Comparison of ENCODE assay signal across 8 cellular contexts in genomic region chr1:150876111-150876434, GRCh38. TPM values are rescaled to one million over a fixed set of nuclear protein-coding genes. Genes with fewer than 3 reads are reported as not detected.
DNase-seq lines count a peak whose midpoint lies in the region; TF ChIP-seq lines count a peak whose summit lies in the region.

No MANE protein-coding gene starts in this region.

- DNase-seq in NCI-H2171 (lab: John Stamatoyannopoulos, UW): peak; percentile 90
- no peak for DNase-seq in NCI-H2171 treated with DMSO at 0.1 percent for 48 hours (lab: John Stamatoyannopoulos, UW)
- DNase-seq in NCI-H1105 treated with DMSO at 0.1 percent for 48 hours (lab: John Stamatoyannopoulos, UW): peak; percentile 83
- DNase-seq in fibroblast of villous mesenchyme (ENCODE audit: low read depth): peak; percentile 75
- DNase-seq in activated gamma-delta T cell (lab: John Stamatoyannopoulos, UW): no peak

- CTCF ChIA-PET in HEK293 (lab: Yijun Ruan, JAX): no interaction called here

- H3K9me3 ChIP-seq in HEK293 (ENCODE audit: control insufficient read depth, insufficient read depth, low read depth, low read length) (no peaks in the 10 kb centered on the region), neutrophil (no peaks in the 10 kb centered on the region)

- POLR2A ChIA-PET in HEK293 (lab: Yijun Ruan, JAX): interaction anchor here (0.6 to 1.2 kb wide), 3 partner anchors 98 to 361 kb away, joined by 3 to 4 read pairs (median 3); partner anchors contain the start of gene FALEC

- peak overlapping the region; percentile 79 for H3K27ac ChIP-seq in HEK293 (ENCODE audit: extremely low read depth, low read depth, low read length)
- peak overlapping the region; percentile 89 for H3K27ac ChIP-seq in VCaP
- H3K27ac ChIP-seq in neutrophil: peak overlapping the region; percentile 92

- H3K27me3 ChIP-seq in neutrophil: no peaks in the 10 kb centered on the region

- H3K36me3 ChIP-seq in HEK293 (ENCODE audit: control insufficient read depth in 2 of 2, insufficient read depth in 1 of 2, low read length in 2 of 2) (peaks cover 0 to 6% of the 10 kb centered on the region in 2 experiments; a peak in 2 of 3 replicates), neutrophil (peaks cover 8% of the 10 kb centered on the region)

- H3K4me3 ChIP-seq in HEK293 (ENCODE audit: low read depth, low read length): peak overlapping the region; percentile 79
- peak overlapping the region; percentile 84 for H3K4me3 ChIP-seq in fibroblast of villous mesenchyme (ENCODE audit: low read depth, low read length)
- peak overlapping the region; percentile 86 to 96 for H3K4me3 ChIP-seq in neutrophil (ENCODE audit: low read depth in 1 of 2, low read length in 1 of 2)

- no peak for TF ChIP-seq CTCF in HEK293 (tag by site-specific recombination; IDR thresholded peaks at IDR 0.05)
- TF ChIP-seq CTCF in VCaP (conservative IDR thresholded peaks at IDR 0.05): no peak
- TF ChIP-seq CTCF in fibroblast of villous mesenchyme (IDR thresholded peaks at IDR 0.05; ENCODE audit: insufficient read depth, low read depth, low read length): no peak
- no peak for TF ChIP-seq CTCF in neutrophil (IDR thresholded peaks at IDR 0.05)

- peaks cover 4% of the 10 kb centered on the region; the same call in 1 of the 2 replicates for H3K4me1 ChIP-seq in HEK293 (ENCODE audit: control insufficient read depth, insufficient read depth, low read length)
- peaks cover 32% of the 10 kb centered on the region in 2 experiments for H3K4me1 ChIP-seq in neutrophil (ENCODE audit: control insufficient read depth in 1 of 2, insufficient read depth in 1 of 2, low read depth in 1 of 2, low read length in 1 of 2)

TF ChIP-seq in HEK293, 187 proteins besides CTCF, POLR2A, EP300 and RAD21 (continues in another document):
- TF ChIP-seq ZNF341 (tag by site-specific recombination; IDR thresholded peaks at IDR 0.05; ENCODE audit: low read depth) (peak; percentile 84), HIC1 (tag by site-specific recombination; IDR thresholded peaks at IDR 0.05) (no peak; the same call in 1 of the 2 replicates), ZNF26 (tag by site-specific recombination; IDR thresholded peaks at IDR 0.05) (no peak), ZNF624 (tag by site-specific recombination; IDR thresholded peaks at IDR 0.05) (no peak), BCL11B (tag by site-specific recombination; IDR thresholded peaks at IDR 0.05; ENCODE audit: low read depth) (no peak), RBAK (tag by site-specific recombination; IDR thresholded peaks at IDR 0.05) (no peak), TRIM28 (IDR thresholded peaks at IDR 0.05; ENCODE audit: borderline replicate concordance, low read length) (no peak), ZNF76 (tag by site-specific recombination; IDR thresholded peaks at IDR 0.05; ENCODE audit: borderline replicate concordance, low read depth) (peak; percentile 76; the same call in 1 of the 2 replicates), ZNF777 (tag by site-specific recombination; IDR thresholded peaks at IDR 0.05; ENCODE audit: borderline replicate concordance) (no peak), SALL2 (tag by site-specific recombination; IDR thresholded peaks at IDR 0.05; ENCODE audit: borderline replicate concordance) (no peak), ZNF155 (tag by site-specific recombination; IDR thresholded peaks at IDR 0.05) (no peak), KLF8 (tag by site-specific recombination; IDR thresholded peaks at IDR 0.05) (0 out of 2 replicates have a peak, but pooled peaks have one; percentile 21), KLF16 (tag by site-specific recombination; IDR thresholded peaks at IDR 0.05) (peak; percentile 48; the same call in 1 of the 2 replicates), ZSCAN30 (tag by site-specific recombination; IDR thresholded peaks at IDR 0.05) (peak; percentile 32; the same call in 1 of the 2 replicates), KLF17 (tag by site-specific recombination; IDR thresholded peaks at IDR 0.05) (no peak), ZNF792 (tag by site-specific recombination; IDR thresholded peaks at IDR 0.05) (no peak), HOXC10 (CRISPR knock-in tag; IDR thresholded peaks at IDR 0.05) (no peak), ZNF677 (tag by site-specific recombination; IDR thresholded peaks at IDR 0.05) (no peak), YY2 (tag by site-specific recombination; IDR thresholded peaks at IDR 0.05) (no peak), ZNF23 (tag by site-specific recombination; IDR thresholded peaks at IDR 0.05; ENCODE audit: borderline replicate concordance) (no peak)
- TF ChIP-seq, protein P1, sequence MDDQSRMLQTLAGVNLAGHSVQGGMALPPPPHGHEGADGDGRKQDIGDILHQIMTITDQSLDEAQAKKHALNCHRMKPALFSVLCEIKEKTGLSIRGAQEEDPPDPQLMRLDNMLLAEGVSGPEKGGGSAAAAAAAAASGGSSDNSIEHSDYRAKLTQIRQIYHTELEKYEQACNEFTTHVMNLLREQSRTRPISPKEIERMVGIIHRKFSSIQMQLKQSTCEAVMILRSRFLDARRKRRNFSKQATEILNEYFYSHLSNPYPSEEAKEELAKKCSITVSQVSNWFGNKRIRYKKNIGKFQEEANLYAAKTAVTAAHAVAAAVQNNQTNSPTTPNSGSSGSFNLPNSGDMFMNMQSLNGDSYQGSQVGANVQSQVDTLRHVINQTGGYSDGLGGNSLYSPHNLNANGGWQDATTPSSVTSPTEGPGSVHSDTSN (CRISPR knock-in tag; IDR thresholded peaks at IDR 0.05): no peak
- TF ChIP-seq, protein P2, sequence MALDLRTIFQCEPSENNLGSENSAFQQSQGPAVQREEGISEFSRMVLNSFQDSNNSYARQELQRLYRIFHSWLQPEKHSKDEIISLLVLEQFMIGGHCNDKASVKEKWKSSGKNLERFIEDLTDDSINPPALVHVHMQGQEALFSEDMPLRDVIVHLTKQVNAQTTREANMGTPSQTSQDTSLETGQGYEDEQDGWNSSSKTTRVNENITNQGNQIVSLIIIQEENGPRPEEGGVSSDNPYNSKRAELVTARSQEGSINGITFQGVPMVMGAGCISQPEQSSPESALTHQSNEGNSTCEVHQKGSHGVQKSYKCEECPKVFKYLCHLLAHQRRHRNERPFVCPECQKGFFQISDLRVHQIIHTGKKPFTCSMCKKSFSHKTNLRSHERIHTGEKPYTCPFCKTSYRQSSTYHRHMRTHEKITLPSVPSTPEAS (tag by site-specific recombination; IDR thresholded peaks at IDR 0.05): 0 out of 2 replicates have a peak, but pooled peaks have one; percentile 11
- TF ChIP-seq, protein P3, sequence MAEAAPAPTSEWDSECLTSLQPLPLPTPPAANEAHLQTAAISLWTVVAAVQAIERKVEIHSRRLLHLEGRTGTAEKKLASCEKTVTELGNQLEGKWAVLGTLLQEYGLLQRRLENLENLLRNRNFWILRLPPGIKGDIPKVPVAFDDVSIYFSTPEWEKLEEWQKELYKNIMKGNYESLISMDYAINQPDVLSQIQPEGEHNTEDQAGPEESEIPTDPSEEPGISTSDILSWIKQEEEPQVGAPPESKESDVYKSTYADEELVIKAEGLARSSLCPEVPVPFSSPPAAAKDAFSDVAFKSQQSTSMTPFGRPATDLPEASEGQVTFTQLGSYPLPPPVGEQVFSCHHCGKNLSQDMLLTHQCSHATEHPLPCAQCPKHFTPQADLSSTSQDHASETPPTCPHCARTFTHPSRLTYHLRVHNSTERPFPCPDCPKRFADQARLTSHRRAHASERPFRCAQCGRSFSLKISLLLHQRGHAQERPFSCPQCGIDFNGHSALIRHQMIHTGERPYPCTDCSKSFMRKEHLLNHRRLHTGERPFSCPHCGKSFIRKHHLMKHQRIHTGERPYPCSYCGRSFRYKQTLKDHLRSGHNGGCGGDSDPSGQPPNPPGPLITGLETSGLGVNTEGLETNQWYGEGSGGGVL (tag by site-specific recombination; IDR thresholded peaks at IDR 0.05): peak; percentile 89; the same call in 1 of the 2 replicates

RNA-seq across cellular contexts. Expression of gene ARNT, which starts 0.3 kb away (rescaled TPM):
- total RNA-seq in fibroblast of villous mesenchyme: 44.1 and 46.6 TPM in 2 replicates

RNA-seq across cellular contexts. Expression of gene CTXND2, which starts 10.9 kb away (rescaled TPM):
- total RNA-seq in fibroblast of villous mesenchyme: not detected in 2 replicates

RNA-seq across cellular contexts. Expression of gene SETDB1, which starts 50.1 kb away (rescaled TPM):
- 26.1 and 34.1 TPM in 2 replicates for total RNA-seq in fibroblast of villous mesenchyme

Comparison
In these comparisons a context has a peak if more than half of its experiments do, and no peak if none do; other contexts are left out.
1. DNase-seq: peak in NCI-H2171 (single experiment), NCI-H1105 treated with DMSO at 0.1 percent for 48 hours (single experiment) and fibroblast of villous mesenchyme (single experiment); none in NCI-H2171 treated with DMSO at 0.1 percent for 48 hours (single experiment) and activated gamma-delta T cell (single experiment).
2. Peak in every context shown above with its lines, with median percentiles within 50 percentile points of each other: H3K27ac ChIP-seq and H3K4me3 ChIP-seq.